Comparison of ENCODE assay signal across 17 cellular contexts in genomic region chr1:220890582-220890981, GRCh38. TPM values are rescaled to one million over a fixed set of nuclear protein-coding genes. Genes with fewer than 3 reads are reported as not detected.
DNase-seq lines count a peak whose midpoint lies in the region; ATAC-seq and TF ChIP-seq lines count a peak whose summit lies in the region.
"Had no signal": no experiment of that assay in that cellular context is flagged by ENCODE, and none has a peak within 500 bp of the region (broad histone marks: within the 10 kb centered on the region; RNA-seq: fewer than 3 reads in every experiment).

No MANE protein-coding gene starts in this region.

- intact Hi-C loops in CD14-positive monocyte (cut with micrococcal nuclease), result no loop called here

- H3K4me3 ChIP-seq in astrocyte of the spinal cord (ENCODE audit: low read depth, low read length) (no peak overlapping the region), neural cell (ENCODE audit: low read length) (no peak overlapping the region)
- H3K4me3 ChIP-seq: BLaER1 treated with 17β-estradiol and CSF1 and Interleukin-3, amounts not matched to agents 10 nM and 100 nM; HAP-1 had no signal

- H3K27ac Mint-ChIP-seq in CD14-positive monocyte, result no peak overlapping the region
- peak overlapping the region; percentile 6 for H3K27ac Mint-ChIP-seq in stimulated activated naive B cell treated with anti-CD40 and anti-IgM and Interleukin-4, amounts not matched to agents 10 μg/mL and 1 μg/mL and 100 μg/mL, for 72 hours
- H3K27ac Mint-ChIP-seq: CD4-positive, CD25-positive, alpha-beta regulatory T cell; CD8-positive, alpha-beta memory T cell had no signal

- no peak overlapping the region for H3K4me2 ChIP-seq in neural cell (ENCODE audit: low read length)
- H3K4me2 ChIP-seq: BLaER1 treated with 17β-estradiol and CSF1 and Interleukin-3, amounts not matched to agents 10 nM and 100 nM had no signal

- H3K4me1 Mint-ChIP-seq in CD14-positive monocyte, result peaks cover 68% of the 10 kb centered on the region
- peaks cover 40 to 73% of the 10 kb centered on the region in 2 donors for H3K4me1 Mint-ChIP-seq in stimulated activated naive B cell treated with anti-CD40 and anti-IgM and Interleukin-4, amounts not matched to agents 10 μg/mL and 1 μg/mL and 100 μg/mL, for 72 hours
- H3K4me1 Mint-ChIP-seq: CD4-positive, CD25-positive, alpha-beta regulatory T cell had no signal

- no peak for DNase-seq in CD14-positive monocyte (ENCODE audit: low spot score)
- peak; percentile 12 for DNase-seq in astrocyte of the spinal cord (ENCODE audit: low read depth, low spot score)
- no peak for DNase-seq in stimulated activated naive B cell treated with anti-CD40 and anti-IgM and Interleukin-4, amounts not matched to agents 10 μg/mL and 1 μg/mL and 100 μg/mL, for 72 hours
- DNase-seq in NCI-H2227 treated with DMSO at 0.1 percent for 48 hours (lab: John Stamatoyannopoulos, UW), result no peak
- DNase-seq: 8988T; CD4-positive, CD25-positive, alpha-beta regulatory T cell; CD8-positive, alpha-beta memory T cell; COR-L47; DMS 273 treated with DMSO at 0.1 percent for 48 hours; DMS53; DND-41; EL had no signal

- peaks cover 42% of the 10 kb centered on the region in 2 donors for H3K36me3 Mint-ChIP-seq in CD14-positive monocyte
- peaks cover 12 to 16% of the 10 kb centered on the region in 2 donors for H3K36me3 Mint-ChIP-seq in stimulated activated naive B cell treated with anti-CD40 and anti-IgM and Interleukin-4, amounts not matched to agents 10 μg/mL and 1 μg/mL and 100 μg/mL, for 72 hours
- H3K36me3 Mint-ChIP-seq: CD4-positive, CD25-positive, alpha-beta regulatory T cell; CD8-positive, alpha-beta memory T cell had no signal

- ATAC-seq in stimulated activated naive B cell treated with anti-CD40 and anti-IgM and Interleukin-4, amounts not matched to agents 10 μg/mL and 1 μg/mL and 100 μg/mL, for 72 hours (replicated peaks), result no peak
- ATAC-seq in HG03432 (IDR thresholded peaks at IDR 0.05; ENCODE audit: unreplicated experiment) (no peak), GM19397 (IDR thresholded peaks at IDR 0.05; ENCODE audit: unreplicated experiment) (no peak)

- peak overlapping the region; percentile 72 to 97 for H3K4me3 Mint-ChIP-seq in CD14-positive monocyte
- H3K4me3 Mint-ChIP-seq in stimulated activated naive B cell treated with anti-CD40 and anti-IgM and Interleukin-4, amounts not matched to agents 10 μg/mL and 1 μg/mL and 100 μg/mL, for 72 hours, result peak overlapping the region in 1 of 2 donors; percentile 79
- H3K4me3 Mint-ChIP-seq: CD4-positive, CD25-positive, alpha-beta regulatory T cell; CD8-positive, alpha-beta memory T cell had no signal

- peaks cover 0 to 43% (median 36%) of the 10 kb centered on the region in 7 donors for H3K9me3 Mint-ChIP-seq in CD14-positive monocyte
- H3K9me3 Mint-ChIP-seq in stimulated activated naive B cell treated with anti-CD40 and anti-IgM and Interleukin-4, amounts not matched to agents 10 μg/mL and 1 μg/mL and 100 μg/mL, for 72 hours, result peaks cover 0 to 2% of the 10 kb centered on the region in 2 donors

- TF ChIP-seq CTCF in CD14-positive monocyte (IDR thresholded peaks at IDR 0.05) (no peak), astrocyte of the spinal cord (IDR thresholded peaks at IDR 0.05; ENCODE audit: low read depth, low read length) (no peak), neural cell (IDR thresholded peaks at IDR 0.05; ENCODE audit: poor library complexity, severe bottlenecking) (no peak)

- peaks cover 90 to 98% (median 96%) of the 10 kb centered on the region in 3 donors for H3K27me3 Mint-ChIP-seq in CD14-positive monocyte (ENCODE audit: low read depth in 3 of 3)
- peaks cover 80 to 93% of the 10 kb centered on the region in 2 donors for H3K27me3 Mint-ChIP-seq in stimulated activated naive B cell treated with anti-CD40 and anti-IgM and Interleukin-4, amounts not matched to agents 10 μg/mL and 1 μg/mL and 100 μg/mL, for 72 hours

- no peaks in the 10 kb centered on the region for H3K9me2 ChIP-seq in neural cell (ENCODE audit: insufficient read depth, low read length)

- H3K79me2 ChIP-seq in neural cell (replicated peaks; ENCODE audit: insufficient read depth, low read length), result no peaks in the 10 kb centered on the region

- H3K36me3 ChIP-seq in neural cell (ENCODE audit: insufficient read depth, low read length), result no peaks in the 10 kb centered on the region
- H3K36me3 ChIP-seq: HAP-1 had no signal

- H3F3A ChIP-seq in neural cell (ENCODE audit: insufficient read depth, low read length, poor library complexity, severe bottlenecking), result no peaks in the 10 kb centered on the region

- H3K9me3 ChIP-seq in neural cell (ENCODE audit: low read length), result no peaks in the 10 kb centered on the region
- H3K9me3 ChIP-seq: HAP-1 had no signal

- no peak for TF ChIP-seq EP300 in neural cell (conservative IDR thresholded peaks at IDR 0.05; ENCODE audit: poor library complexity, severe bottlenecking)

- H3K9ac ChIP-seq in neural cell (ENCODE audit: low read length), result no peak overlapping the region
- H3K9ac ChIP-seq: BLaER1 treated with 17β-estradiol and CSF1 and Interleukin-3, amounts not matched to agents 10 nM and 100 nM had no signal

- H4K20me1 ChIP-seq in neural cell (ENCODE audit: insufficient read depth), result no peaks in the 10 kb centered on the region

- H3K27ac ChIP-seq in neural cell (ENCODE audit: low read length), result no peak overlapping the region
- H3K27ac ChIP-seq: BLaER1 treated with 17β-estradiol and CSF1 and Interleukin-3, amounts not matched to agents 10 nM and 100 nM had no signal

- TF ChIP-seq RAD21 in neural cell (conservative IDR thresholded peaks at IDR 0.05), result no peak

- peaks cover 100% of the 10 kb centered on the region for H3K27me3 ChIP-seq in neural cell (ENCODE audit: insufficient read depth, low read depth, low read length)

- H2AFZ ChIP-seq in neural cell (ENCODE audit: low read depth, low read length), result no peak overlapping the region

- in situ Hi-C loops in astrocyte of the spinal cord (cut with HindIII; ENCODE audit: low sequenced_read_pairs), result no loop called here

TF ChIP-seq in neural cell, 6 proteins besides CTCF, POLR2A, EP300 and RAD21:
- TF ChIP-seq MXI1 (conservative IDR thresholded peaks at IDR 0.05; ENCODE audit: poor library complexity, severe bottlenecking) (no peak), POLR2AphosphoS5 (IDR thresholded peaks at IDR 0.05) (peak; percentile 15)

RNA-seq across cellular contexts. Expression of gene HLX, which starts 11.3 kb away (rescaled TPM):
- polyA plus RNA-seq in CD14-positive monocyte, result 10 to 100 TPM; 17.1 to 17.6 TPM
- 0.56 TPM in 1 of 2 replicates, not detected in the other for polyA plus RNA-seq in neural cell
- not detected in 2 replicates for polyA minus RNA-seq in neural cell
- polyA plus RNA-seq: CD4-positive, CD25-positive, alpha-beta regulatory T cell; CD8-positive, alpha-beta memory T cell had no signal

Comparison
In these comparisons a context has a peak if more than half of its experiments do, and no peak if none do; other contexts are left out.
1. RNA of gene HLX, which starts 11.3 kb away (polyA plus RNA-seq): 17.1 to 17.6 TPM in CD14-positive monocyte; 0.56 TPM in neural cell; every median in the first group is over 10 times any median in the second.